Comparison of ENCODE assay signal across 28 cellular contexts in genomic region chr6:29953706-29954105, GRCh38. TPM values are rescaled to one million over a fixed set of nuclear protein-coding genes. Genes with fewer than 3 reads are reported as not detected.
DNase-seq lines count a peak whose midpoint lies in the region; ATAC-seq, FAIRE-seq and TF ChIP-seq lines count a peak whose summit lies in the region.
"Had no signal": no experiment of that assay in that cellular context is flagged by ENCODE, and none has a peak within 500 bp of the region (broad histone marks: within the 10 kb centered on the region; RNA-seq: fewer than 3 reads in every experiment).

No MANE protein-coding gene starts in this region.

- H3K27me3 ChIP-seq in skeletal muscle tissue (ENCODE audit: control insufficient read depth in 3 of 3, insufficient read depth in 3 of 3, low read length in 3 of 3) = no peaks in the 10 kb centered on the region
- H3K27me3 ChIP-seq: foreskin keratinocyte, heart left ventricle, neutrophil, right lobe of liver, tibial nerve had no signal

- peak overlapping the region; percentile 56 for H3K27ac ChIP-seq in skeletal muscle tissue (ENCODE audit: low read depth, low read length)
- H3K27ac ChIP-seq: foreskin keratinocyte, neutrophil, right lobe of liver, tibial nerve had no signal

- DNase-seq in ELR (ENCODE audit: low read depth) = peak; percentile 29
- DNase-seq in RCC 7860 (ENCODE audit: low spot score) = peak; percentile 50
- peak; percentile 26 for DNase-seq in kidney glomerular epithelial cell (lab: John Stamatoyannopoulos, UW)
- DNase-seq in GM13977 (ENCODE audit: low spot score) = no peak
- no peak for DNase-seq in NOMO-1 treated with DMSO at 0.1 percent for 48 hours (lab: John Stamatoyannopoulos, UW; ENCODE audit: unreplicated experiment)
- DNase-seq: activated B cell treated with CpG ODN at 0.5 μM for 24 hours; activated CD4-positive, alpha-beta T cell treated with anti-CD3 and anti-CD28 coated beads, Interleukin-2, amount 50 U/mL, for 4 hours; activated CD8-positive, alpha-beta memory T cell treated with anti-CD3 and anti-CD28 coated beads, Interleukin-2, amount 10 ng/mL, durations not matched to agents 7 days and 5 days; activated naive CD4-positive, alpha-beta T cell; activated T-cell treated with anti-CD3 and anti-CD28 coated beads, Interleukin-2, amount 50 U/mL, for 4 hours; C1 segment of cervical spinal cord; COR-L47; cortex of kidney; effector memory CD8-positive, alpha-beta T cell; heart left ventricle; islet precursor cell; naive B cell; NCI-H1105; NCI-H187 treated with DMSO at 0.1 percent for 48 hours; NCI-H2171; right lobe of liver; stimulated activated CD4-positive, alpha-beta T cell treated with anti-CD3 and anti-CD28 coated beads, Interleukin-4, amount 100 ng/mL, for 24 hours had no signal

- no peak for FAIRE-seq in RCC 7860 (lab: Jason Lieb, UNC)

- H3K4me1 ChIP-seq in skeletal muscle tissue (ENCODE audit: control insufficient read depth in 3 of 3, insufficient read depth in 3 of 3, low read length in 3 of 3) = peaks cover 4 to 16% (median 10%) of the 10 kb centered on the region in 3 donors
- H3K4me1 ChIP-seq: right lobe of liver had no signal

- in situ Hi-C loops in GM13977 (cut with MboI; ENCODE audit: low pct_unique_long_range_greater_than_20kb, low sequenced_read_pairs, unreplicated experiment) = loop anchor here (5.0 kb wide), 1 partner anchor 156 kb away; no protein-coding TSS in a partner anchor

- no peak for TF ChIP-seq CTCF in GM13977 (IDR thresholded peaks at IDR 0.05; ENCODE audit: extremely low read depth, insufficient read depth, missing control alignments)

- no peaks in the 10 kb centered on the region for H3K9me3 ChIP-seq in skeletal muscle tissue (ENCODE audit: control insufficient read depth in 3 of 3, low read length in 3 of 3)
- H3K9me3 ChIP-seq: heart left ventricle, neutrophil, right lobe of liver, tibial nerve had no signal

- peaks cover 3 to 6% (median 4%) of the 10 kb centered on the region in 3 donors for H3K36me3 ChIP-seq in skeletal muscle tissue (ENCODE audit: control insufficient read depth in 3 of 3, insufficient read depth in 3 of 3, low read length in 3 of 3)
- H3K36me3 ChIP-seq: right lobe of liver had no signal

- no peak overlapping the region for H3K4me3 ChIP-seq in skeletal muscle tissue (ENCODE audit: low read length in 3 of 3)
- H3K4me3 ChIP-seq: GM23338, heart left ventricle, right lobe of liver, tibial nerve had no signal

- H3K9ac ChIP-seq in skeletal muscle tissue (ENCODE audit: low read depth in 1 of 3, low read length in 3 of 3) = no peak overlapping the region

- no peak for ATAC-seq in GM18909 (IDR thresholded peaks at IDR 0.05; ENCODE audit: poor library complexity, unreplicated experiment)
- ATAC-seq: activated CD8-positive, alpha-beta memory T cell treated with anti-CD3 and anti-CD28 coated beads, Interleukin-2, amount 10 ng/mL, durations not matched to agents 7 days and 5 days; activated T-cell treated with anti-CD3 and anti-CD28 coated beads, Interleukin-2, amount 50 U/mL, for 4 hours; effector memory CD8-positive, alpha-beta T cell; GM23338 had no signal

RNA-seq across cellular contexts. Expression of gene HLA-A, which starts 11.4 kb away (rescaled TPM):
- 113 TPM for total RNA-seq in skeletal muscle tissue

Comparison
In these comparisons a context has a peak if more than half of its experiments do, and no peak if none do; other contexts are left out.
1. DNase-seq: peak in ELR (single experiment), RCC 7860 (single experiment) and kidney glomerular epithelial cell (single experiment); none in GM13977 (single experiment) and NOMO-1 treated with DMSO at 0.1 percent for 48 hours (single experiment).